Comparison of ENCODE assay signal across 25 cellular contexts in the genomic region with DNA sequence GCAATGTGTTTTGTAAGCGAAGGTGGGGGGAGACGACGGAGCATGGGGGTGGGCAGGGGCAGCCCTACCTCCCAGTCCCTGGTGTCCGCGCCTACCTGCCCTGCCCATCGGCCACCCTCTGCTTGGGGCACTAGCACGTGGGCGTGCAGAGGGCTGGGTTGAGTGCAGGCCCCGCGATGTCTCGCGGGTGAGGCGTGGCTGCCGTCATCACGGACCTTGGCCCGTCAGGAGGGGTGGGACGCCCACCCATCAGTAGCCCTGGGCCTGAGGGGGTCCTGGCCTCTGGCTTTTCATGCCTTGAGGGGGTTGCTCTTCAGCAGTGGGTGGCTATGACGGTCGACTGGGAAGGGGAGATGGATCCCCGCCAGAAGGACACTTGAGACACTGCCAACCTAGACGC.
"Had no signal": no experiment of that assay in that cellular context is flagged by ENCODE, and none has a peak within 500 bp of the region (broad histone marks: within the 10 kb centered on the region; RNA-seq: fewer than 3 reads in every experiment).

No MANE protein-coding gene starts in this region.

- H3K9me3 ChIP-seq: left lung, neutrophil, psoas muscle, right lobe of liver, stomach, testis, thyroid gland, transverse colon, upper lobe of left lung, vagina had no signal

- H3K4me1 ChIP-seq: left lung, parathyroid adenoma, psoas muscle, right lobe of liver, stomach, testis, thyroid gland, transverse colon, upper lobe of left lung, vagina had no signal

- H3K4me3 Mint-ChIP-seq: memory B cell; naive thymus-derived CD8-positive, alpha-beta T cell; nephron; neural crest cell; stimulated activated naive B cell treated with anti-CD40 and anti-IgM and Interleukin-4, amounts not matched to agents 10 μg/mL and 1 μg/mL and 100 μg/mL, for 72 hours had no signal

- H3K9me3 Mint-ChIP-seq: memory B cell; naive thymus-derived CD8-positive, alpha-beta T cell; nephron; stimulated activated naive B cell treated with anti-CD40 and anti-IgM and Interleukin-4, amounts not matched to agents 10 μg/mL and 1 μg/mL and 100 μg/mL, for 72 hours had no signal

- ATAC-seq: left lung; naive thymus-derived CD8-positive, alpha-beta T cell; psoas muscle; stimulated activated naive B cell treated with anti-CD40 and anti-IgM and Interleukin-4, amounts not matched to agents 10 μg/mL and 1 μg/mL and 100 μg/mL, for 72 hours; stimulated activated naive CD8-positive, alpha-beta T cell treated with anti-CD3 and anti-CD28 coated beads, Interleukin-15, Interleukin-2, amounts not matched to agents 100 U/mL and 50 U/mL, for 24 hours had no signal

- H3K27ac ChIP-seq: left lung, neutrophil, parathyroid adenoma, psoas muscle, right lobe of liver, stomach, testis, thyroid gland, upper lobe of left lung, vagina had no signal

- H3K27ac Mint-ChIP-seq: memory B cell; naive thymus-derived CD8-positive, alpha-beta T cell; nephron; stimulated activated naive B cell treated with anti-CD40 and anti-IgM and Interleukin-4, amounts not matched to agents 10 μg/mL and 1 μg/mL and 100 μg/mL, for 72 hours had no signal

- DNase-seq: hippocampal formation; left lung; midbrain; naive thymus-derived CD8-positive, alpha-beta T cell; occipital lobe; right lobe of liver; stimulated activated CD4-positive, alpha-beta T cell treated with anti-CD3 and anti-CD28 coated beads, Interleukin-1b, Interleukin-23, amount 100 ng/mL, for 48 hours; stimulated activated CD4-positive, alpha-beta T cell treated with anti-CD3 and anti-CD28 coated beads, Interleukin-2, amount 100 ng/mL, for 48 hours; stimulated activated CD4-positive, alpha-beta T cell treated with anti-CD3 and anti-CD28 coated beads, Interleukin-4, amount 100 ng/mL, for 4 hours; stimulated activated CD8-positive, alpha-beta memory T cell treated with anti-CD3 and anti-CD28 coated beads, Interleukin-4, amount 100 ng/mL, for 48 hours; stimulated activated naive B cell treated with anti-CD40 and anti-IgM and Interleukin-4, amounts not matched to agents 10 μg/mL and 1 μg/mL and 100 μg/mL, for 72 hours; stimulated activated naive CD8-positive, alpha-beta T cell treated with anti-CD3 and anti-CD28 coated beads, Interleukin-15, Interleukin-2, amounts not matched to agents 100 U/mL and 50 U/mL, for 24 hours; stomach; testis; thyroid gland; transverse colon had no signal

- H3K79me2 ChIP-seq: parathyroid adenoma had no signal

- H3K27me3 Mint-ChIP-seq: memory B cell had no signal

- H3K4me3 ChIP-seq: left lung, lung, psoas muscle, right lobe of liver, stomach, testis, thyroid gland, transverse colon, upper lobe of left lung, vagina had no signal

- H3K36me3 ChIP-seq: left lung, neutrophil, right lobe of liver, stomach, thyroid gland, transverse colon, upper lobe of left lung, vagina had no signal

- H3K9ac ChIP-seq: parathyroid adenoma had no signal

- H3K27me3 ChIP-seq: left lung, neutrophil, testis, thyroid gland, transverse colon, upper lobe of left lung, vagina had no signal

- H3K36me3 Mint-ChIP-seq: memory B cell; naive thymus-derived CD8-positive, alpha-beta T cell; stimulated activated naive B cell treated with anti-CD40 and anti-IgM and Interleukin-4, amounts not matched to agents 10 μg/mL and 1 μg/mL and 100 μg/mL, for 72 hours had no signal

- H3K4me1 Mint-ChIP-seq: memory B cell; naive thymus-derived CD8-positive, alpha-beta T cell; nephron; stimulated activated naive B cell treated with anti-CD40 and anti-IgM and Interleukin-4, amounts not matched to agents 10 μg/mL and 1 μg/mL and 100 μg/mL, for 72 hours had no signal

- H2AFZ ChIP-seq: parathyroid adenoma had no signal
